In the genomic region with DNA sequence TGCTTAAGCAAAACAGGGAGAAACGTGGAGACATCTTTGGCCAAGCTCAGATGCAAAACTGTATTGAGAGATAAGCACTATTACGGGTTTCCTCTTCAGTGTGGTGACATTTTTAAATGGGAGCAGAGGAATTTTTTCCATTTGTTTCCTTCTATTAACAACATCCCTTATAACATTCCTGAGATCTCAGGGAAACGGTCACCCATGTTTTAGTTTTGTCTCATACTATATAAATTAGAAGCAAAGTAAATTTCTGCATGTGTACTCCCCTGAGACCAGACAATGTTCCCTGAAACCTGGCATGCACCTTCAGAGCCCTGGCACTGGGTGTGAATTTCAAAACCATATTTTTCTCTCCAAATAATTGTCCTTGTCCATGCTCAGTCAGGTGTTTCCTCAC, we compare ENCODE assay signal across 30 cellular contexts. TPM values are rescaled to one million over a fixed set of nuclear protein-coding genes. Genes with fewer than 3 reads are reported as not detected.
DNase-seq lines count a peak whose midpoint lies in the region; ATAC-seq and TF ChIP-seq lines count a peak whose summit lies in the region.
"Had no signal": no experiment of that assay in that cellular context is flagged by ENCODE, and none has a peak within 500 bp of the region (broad histone marks: within the 10 kb centered on the region; RNA-seq: fewer than 3 reads in every experiment).

No MANE protein-coding gene starts in this region.

- in situ Hi-C loops in G401 (cut with HindIII; ENCODE audit: low sequenced_read_pairs), result no loop called here

- H3K27ac Mint-ChIP-seq in mesothelial cell of epicardium, result peak overlapping the region; percentile 70
- H3K27ac Mint-ChIP-seq: activated CD8-positive, alpha-beta memory T cell treated with anti-CD3 and anti-CD28 coated beads, Interleukin-2, amount 10 ng/mL, durations not matched to agents 7 days and 5 days; CD4-positive, CD25-positive, alpha-beta regulatory T cell; effector memory CD8-positive, alpha-beta T cell had no signal

- no peaks in the 10 kb centered on the region for H3K27me3 Mint-ChIP-seq in mesothelial cell of epicardium (ENCODE audit: low read depth)

- no peak for ATAC-seq in GM18861 (IDR thresholded peaks at IDR 0.05; ENCODE audit: unreplicated experiment)
- ATAC-seq: activated CD8-positive, alpha-beta memory T cell treated with anti-CD3 and anti-CD28 coated beads, Interleukin-2, amount 10 ng/mL, durations not matched to agents 7 days and 5 days; effector memory CD8-positive, alpha-beta T cell; left lobe of liver had no signal

- intact Hi-C loops in tibial artery (cut with DNase I; ENCODE audit: low total_unique reads), result no loop called here

- H3K4me1 ChIP-seq in SJSA1 (replicated peaks), result peaks cover 90% of the 10 kb centered on the region
- H3K4me1 ChIP-seq in tibial artery, result peaks cover 0 to 28% (median 5%) of the 10 kb centered on the region in 4 donors
- H3K4me1 ChIP-seq: gastroesophageal sphincter, parathyroid adenoma, right atrium auricular region had no signal

- H3K4me3 Mint-ChIP-seq in mesothelial cell of epicardium, result no peak overlapping the region
- H3K4me3 Mint-ChIP-seq: activated CD8-positive, alpha-beta memory T cell treated with anti-CD3 and anti-CD28 coated beads, Interleukin-2, amount 10 ng/mL, durations not matched to agents 7 days and 5 days; CD4-positive, CD25-positive, alpha-beta regulatory T cell; effector memory CD8-positive, alpha-beta T cell; naive B cell had no signal

- no peaks in the 10 kb centered on the region for H3K36me3 Mint-ChIP-seq in mesothelial cell of epicardium
- H3K36me3 Mint-ChIP-seq: activated CD8-positive, alpha-beta memory T cell treated with anti-CD3 and anti-CD28 coated beads, Interleukin-2, amount 10 ng/mL, durations not matched to agents 7 days and 5 days; brain; CD4-positive, CD25-positive, alpha-beta regulatory T cell had no signal

- H3K36me3 ChIP-seq in SJSA1 (no peaks in the 10 kb centered on the region), tibial artery (no peaks in the 10 kb centered on the region)
- H3K36me3 ChIP-seq: gastroesophageal sphincter, MG63, right atrium auricular region, spleen had no signal

- H3K27me3 ChIP-seq in SJSA1 (replicated peaks) (no peaks in the 10 kb centered on the region), tibial artery (no peaks in the 10 kb centered on the region)
- H3K27me3 ChIP-seq: gastroesophageal sphincter, MG63, right atrium auricular region had no signal

- DNase-seq in G401 (ENCODE audit: low spot score) (peak; percentile 53), SJSA1 (ENCODE audit: low read depth in 1 of 2, low spot score in 2 of 2) (no peak), coronary artery (ENCODE audit: low spot score) (no peak), mesothelial cell of epicardium (ENCODE audit: low spot score in 2 of 2, unreplicated experiment in 2 of 2) (no peak), tibial artery (no peak), NCI-H524 treated with DMSO at 0.1 percent for 48 hours (lab: John Stamatoyannopoulos, UW) (no peak)
- no peak for DNase-seq in activated effector memory CD4-positive, alpha-beta T cell treated with Interleukin-2 at 50 U/mL for 16 hours
- DNase-seq: activated CD4-positive, alpha-beta T cell treated with anti-CD3 and anti-CD28 coated beads for 48 hours; activated CD8-positive, alpha-beta memory T cell treated with anti-CD3 and anti-CD28 coated beads, Interleukin-2, amount 10 ng/mL, durations not matched to agents 7 days and 5 days; activated naive CD4-positive, alpha-beta T cell; activated T-cell treated with anti-CD3 and anti-CD28 coated beads, Interleukin-2, amount 50 U/mL, for 48 hours; CD4-positive, CD25-positive, alpha-beta regulatory T cell; effector memory CD8-positive, alpha-beta T cell; H7; hippocampal formation; KBM-7; naive B cell; NCI-H1417 treated with DMSO at 0.1 percent for 48 hours; NCI-H2081 treated with DMSO at 0.1 percent for 48 hours; NCI-H446 treated with DMSO at 0.1 percent for 48 hours; spleen; stimulated activated CD4-positive, alpha-beta T cell treated with anti-CD3 and anti-CD28 coated beads, Interleukin-2, amount 100 ng/mL, for 48 hours had no signal

- no peaks in the 10 kb centered on the region for H3K9me3 ChIP-seq in SJSA1 (replicated peaks)
- no peaks in the 10 kb centered on the region for H3K9me3 ChIP-seq in tibial artery
- H3K9me3 ChIP-seq: gastroesophageal sphincter, MG63, right atrium auricular region, spleen had no signal

- TF ChIP-seq CTCF in coronary artery (IDR thresholded peaks at IDR 0.05), result no peak
- no peak for TF ChIP-seq CTCF in mesothelial cell of epicardium (IDR thresholded peaks at IDR 0.05; ENCODE audit: unreplicated experiment)
- TF ChIP-seq CTCF in tibial artery (IDR thresholded peaks at IDR 0.05), result no peak

- H3K4me1 Mint-ChIP-seq in mesothelial cell of epicardium, result peaks cover 51% of the 10 kb centered on the region

- peak overlapping the region; percentile 97 for H3K27ac ChIP-seq in SJSA1
- H3K27ac ChIP-seq in coronary artery, result peak overlapping the region; percentile 36 to 86
- no peak overlapping the region for H3K27ac ChIP-seq in tibial artery
- H3K27ac ChIP-seq: gastroesophageal sphincter, parathyroid adenoma, right atrium auricular region, spleen had no signal

- H3K9me3 Mint-ChIP-seq in mesothelial cell of epicardium, result no peaks in the 10 kb centered on the region
- H3K9me3 Mint-ChIP-seq: effector memory CD8-positive, alpha-beta T cell had no signal

- H3K4me3 ChIP-seq in SJSA1 (peak overlapping the region; percentile 30), coronary artery (peak overlapping the region; percentile 57), tibial artery (peak overlapping the region in 1 of 2 donors; percentile 23)
- H3K4me3 ChIP-seq: gastroesophageal sphincter, MG63, right atrium auricular region, spleen had no signal

RNA-seq across cellular contexts. Expression of a gene that starts 57.6 kb away (rescaled TPM):
- total RNA-seq in G401 (2014; rRNA removed; shearing (Covaris generic)), result 0.07 TPM in 1 of 2 replicates, not detected in the other
- 15.0 and 18.0 TPM in 2 replicates for total RNA-seq in SJSA1 (2014; rRNA removed; shearing (Covaris generic))
- total RNA-seq in mesothelial cell of epicardium, result 19.0 to 28.6 TPM (median 25.7 TPM) in 3 replicates
- total RNA-seq: OCI-LY7 had no signal

Comparison
In these comparisons a context has a peak if more than half of its experiments do, and no peak if none do; other contexts are left out.
1. H3K27ac ChIP-seq: peak in SJSA1 (single experiment) and coronary artery (2 of 2); none in tibial artery (0 of 2).
2. RNA of a gene that starts 57.6 kb away (total RNA-seq): 19.0 to 28.6 TPM in mesothelial cell of epicardium and 15.0 to 18.0 TPM in SJSA1; 0.07 TPM in G401; every median in the first group is over 10 times any median in the second.